Comparison of ENCODE assay signal across 8 cellular contexts in the genomic region with DNA sequence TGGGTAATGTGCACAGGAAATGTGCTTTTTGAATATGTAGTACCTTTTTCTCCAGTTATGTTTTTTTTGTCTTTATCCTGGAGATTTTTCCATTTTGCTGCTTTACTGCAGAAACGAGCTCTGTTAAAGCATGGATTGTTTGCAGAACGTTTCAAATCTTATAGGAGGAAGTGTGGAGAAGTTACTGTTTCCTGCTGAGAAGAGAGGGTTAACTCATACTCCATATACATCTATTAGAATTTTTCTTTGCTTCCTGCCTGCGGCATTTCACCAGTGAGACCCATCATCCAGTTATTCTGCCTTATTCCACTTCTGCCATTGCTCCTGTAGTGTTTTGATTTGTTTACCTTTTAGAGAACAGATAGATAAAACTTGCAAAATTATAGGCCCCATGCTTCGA. TPM values are rescaled to one million over a fixed set of nuclear protein-coding genes. Genes with fewer than 3 reads are reported as not detected.
DNase-seq lines count a peak whose midpoint lies in the region; ATAC-seq, FAIRE-seq and TF ChIP-seq lines count a peak whose summit lies in the region.

No MANE protein-coding gene starts in this region.

- no peak for TF ChIP-seq POLR2A in NB4 (IDR thresholded peaks at IDR 0.05; ENCODE audit: extremely low read depth, insufficient read length)

- no peak for TF ChIP-seq CTCF in NB4 (IDR thresholded peaks at IDR 0.05; ENCODE audit: low read depth, low read length)
- TF ChIP-seq CTCF in bronchial epithelial cell (IDR thresholded peaks at IDR 0.05; ENCODE audit: insufficient read depth, low read length, severe bottlenecking): no peak

- ATAC-seq in GM19463 (IDR thresholded peaks at IDR 0.05; ENCODE audit: unreplicated experiment) (no peak), HG03354 (IDR thresholded peaks at IDR 0.05; ENCODE audit: poor library complexity, severe bottlenecking, unreplicated experiment) (no peak)

- H3K9ac ChIP-seq in mucosa of rectum (ENCODE audit: low read depth in 1 of 2, low read length in 2 of 2): peak overlapping the region; percentile 86 to 94

- no peaks in the 10 kb centered on the region for H3K9me3 ChIP-seq in mucosa of rectum (ENCODE audit: control insufficient read depth in 2 of 2, low read length in 2 of 2)

- peak overlapping the region; percentile 96 to 98 for H3K27ac ChIP-seq in mucosa of rectum (ENCODE audit: low read depth in 2 of 2, low read length in 2 of 2)

- DNase-seq in NB4 (ENCODE audit: low read depth) (peak; percentile 53), bronchial epithelial cell (ENCODE audit: low read depth) (peak; percentile 15), 8988T (no peak), activated gamma-delta T cell treated with Interleukin-2 at 50 U/mL for 16 hours (no peak)

- H3K4me3 ChIP-seq in GM08714 (ENCODE audit: low read length) (peak overlapping the region; percentile 97), NB4 (ENCODE audit: low read depth, low read length) (peak overlapping the region; percentile 98), bronchial epithelial cell (ENCODE audit: low read depth, low read length) (peak overlapping the region; percentile 47), mucosa of rectum (ENCODE audit: low read length in 2 of 2) (peak overlapping the region; percentile 94 to 97)

- FAIRE-seq in bronchial epithelial cell (lab: Jason Lieb, UNC): no peak

- H3K4me1 ChIP-seq in mucosa of rectum (ENCODE audit: control insufficient read depth in 2 of 2, insufficient read depth in 2 of 2, low read length in 2 of 2): peaks cover 2 to 20% of the 10 kb centered on the region in 2 donors

- H3K36me3 ChIP-seq in bronchial epithelial cell (ENCODE audit: control insufficient read depth, insufficient read depth, low read length): no peaks in the 10 kb centered on the region
- no peaks in the 10 kb centered on the region for H3K36me3 ChIP-seq in mucosa of rectum (ENCODE audit: control insufficient read depth in 2 of 2, insufficient read depth in 2 of 2, low read length in 2 of 2)

- H3K27me3 ChIP-seq in bronchial epithelial cell (ENCODE audit: control insufficient read depth, insufficient read depth, low read length): no peaks in the 10 kb centered on the region
- no peaks in the 10 kb centered on the region for H3K27me3 ChIP-seq in mucosa of rectum (ENCODE audit: control insufficient read depth in 2 of 2, insufficient read depth in 2 of 2, low read length in 2 of 2)

RNA-seq across cellular contexts. Expression of a gene that starts 2.0 kb away (rescaled TPM):
- 4.5 and 6.4 TPM in 2 replicates for total RNA-seq in bronchial epithelial cell

RNA-seq across cellular contexts. Expression of a gene that starts 44.6 kb away (rescaled TPM):
- 30.0 and 33.2 TPM in 2 replicates for total RNA-seq in bronchial epithelial cell

Comparison
In these comparisons a context has a peak if more than half of its experiments do, and no peak if none do; other contexts are left out.
1. H3K4me3 ChIP-seq: peak in every context shown above with its lines; median percentile 98 in NB4; 97 in GM08714; 96 in mucosa of rectum; 47 in bronchial epithelial cell.
2. DNase-seq: peak in NB4 (single experiment) and bronchial epithelial cell (single experiment); none in 8988T (single experiment) and activated gamma-delta T cell treated with Interleukin-2 at 50 U/mL for 16 hours (single experiment).